In genomic region chr6:11233936-11234573, GRCh38 we compare ENCODE assay signal across 1 cellular context.
TF ChIP-seq lines count a peak whose summit lies in the region.

No MANE protein-coding gene starts in this region.

TF ChIP-seq in WTC11, 78 proteins besides CTCF, POLR2A, EP300 and RAD21 (continued from another document):
- TF ChIP-seq USF1 (CRISPR knock-in tag; IDR thresholded peaks at IDR 0.05) (no peak), ERG (CRISPR knock-in tag; IDR thresholded peaks at IDR 0.05) (no peak), ZNF532 (CRISPR knock-in tag; IDR thresholded peaks at IDR 0.05; ENCODE audit: borderline replicate concordance) (no peak), TEAD1 (CRISPR knock-in tag; IDR thresholded peaks at IDR 0.05) (no peak), HMGXB4 (CRISPR knock-in tag; IDR thresholded peaks at IDR 0.05) (no peak), ZBTB21 (CRISPR knock-in tag; IDR thresholded peaks at IDR 0.05; ENCODE audit: borderline replicate concordance) (no peak), MXD4 (CRISPR knock-in tag; IDR thresholded peaks at IDR 0.05; ENCODE audit: borderline replicate concordance) (no peak), CREM (CRISPR knock-in tag; IDR thresholded peaks at IDR 0.05) (no peak), ETV6 (CRISPR knock-in tag; IDR thresholded peaks at IDR 0.05) (no peak), ZNF281 (CRISPR knock-in tag; IDR thresholded peaks at IDR 0.05) (no peak), E2F1 (CRISPR knock-in tag; IDR thresholded peaks at IDR 0.05) (no peak), MYBL2 (CRISPR knock-in tag; IDR thresholded peaks at IDR 0.05) (no peak), JAZF1 (CRISPR knock-in tag; IDR thresholded peaks at IDR 0.05) (no peak), FOXP1 (CRISPR knock-in tag; IDR thresholded peaks at IDR 0.05; ENCODE audit: borderline replicate concordance) (no peak), ZNF138 (CRISPR knock-in tag; conservative IDR thresholded peaks at IDR 0.05) (no peak)
TF ChIP-seq in WTC11: peak in this region for 0.
